ENCODE assay signal across 1 cellular context in genomic region chr14:100221419-100222218, GRCh38.
TF ChIP-seq lines count a peak whose summit lies in the region.

No MANE protein-coding gene starts in this region.

TF ChIP-seq in HEK293, 187 proteins besides CTCF, POLR2A, EP300 and RAD21 (continued from another document):
- peak; percentile 55 for TF ChIP-seq ZBTB20 (tag by site-specific recombination; IDR thresholded peaks at IDR 0.05)
- TF ChIP-seq KLF9 (tag by site-specific recombination; IDR thresholded peaks at IDR 0.05; ENCODE audit: low read depth) = peak; percentile 63; the same call in 1 of the 2 replicates
- TF ChIP-seq KLF17 (tag by site-specific recombination; IDR thresholded peaks at IDR 0.05) = no peak
- peak; percentile 79 for TF ChIP-seq OSR2 (tag by site-specific recombination; IDR thresholded peaks at IDR 0.05)
- TF ChIP-seq ZBTB17 (tag by site-specific recombination; IDR thresholded peaks at IDR 0.05) = peak; percentile 97
- no peak for TF ChIP-seq ZNF830 (tag by site-specific recombination; IDR thresholded peaks at IDR 0.05; ENCODE audit: low read depth)
- no peak for TF ChIP-seq ZNF530 (tag by site-specific recombination; IDR thresholded peaks at IDR 0.05; ENCODE audit: low read depth)
- TF ChIP-seq, protein P1, sequence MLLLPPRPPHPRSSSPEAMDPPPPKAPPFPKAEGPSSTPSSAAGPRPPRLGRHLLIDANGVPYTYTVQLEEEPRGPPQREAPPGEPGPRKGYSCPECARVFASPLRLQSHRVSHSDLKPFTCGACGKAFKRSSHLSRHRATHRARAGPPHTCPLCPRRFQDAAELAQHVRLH (tag by site-specific recombination; IDR thresholded peaks at IDR 0.05) = 0 out of 2 replicates have a peak, but pooled peaks have one; percentile 16
- TF ChIP-seq ZNF324 (tag by site-specific recombination; IDR thresholded peaks at IDR 0.05) = 0 out of 2 replicates have a peak, but pooled peaks have one; percentile 18
- TF ChIP-seq ZNF335 (tag by site-specific recombination; conservative IDR thresholded peaks at IDR 0.05) = peak; percentile 50
- TF ChIP-seq SCRT2 (tag by site-specific recombination; IDR thresholded peaks at IDR 0.05) = peak; percentile 85
- TF ChIP-seq ZSCAN18 (tag by site-specific recombination; IDR thresholded peaks at IDR 0.05) = no peak
- TF ChIP-seq ZNF558 (tag by site-specific recombination; IDR thresholded peaks at IDR 0.05) = no peak
- TF ChIP-seq, protein P2, sequence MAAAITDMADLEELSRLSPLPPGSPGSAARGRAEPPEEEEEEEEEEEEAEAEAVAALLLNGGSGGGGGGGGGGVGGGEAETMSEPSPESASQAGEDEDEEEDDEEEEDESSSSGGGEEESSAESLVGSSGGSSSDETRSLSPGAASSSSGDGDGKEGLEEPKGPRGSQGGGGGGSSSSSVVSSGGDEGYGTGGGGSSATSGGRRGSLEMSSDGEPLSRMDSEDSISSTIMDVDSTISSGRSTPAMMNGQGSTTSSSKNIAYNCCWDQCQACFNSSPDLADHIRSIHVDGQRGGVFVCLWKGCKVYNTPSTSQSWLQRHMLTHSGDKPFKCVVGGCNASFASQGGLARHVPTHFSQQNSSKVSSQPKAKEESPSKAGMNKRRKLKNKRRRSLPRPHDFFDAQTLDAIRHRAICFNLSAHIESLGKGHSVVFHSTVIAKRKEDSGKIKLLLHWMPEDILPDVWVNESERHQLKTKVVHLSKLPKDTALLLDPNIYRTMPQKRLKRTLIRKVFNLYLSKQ (tag by site-specific recombination; IDR thresholded peaks at IDR 0.05; ENCODE audit: borderline replicate concordance) = no peak
- TF ChIP-seq TRIM28 (IDR thresholded peaks at IDR 0.05; ENCODE audit: borderline replicate concordance, low read length) = peak; percentile 83
